ENCODE assay signal across 8 cellular contexts in the genomic region with DNA sequence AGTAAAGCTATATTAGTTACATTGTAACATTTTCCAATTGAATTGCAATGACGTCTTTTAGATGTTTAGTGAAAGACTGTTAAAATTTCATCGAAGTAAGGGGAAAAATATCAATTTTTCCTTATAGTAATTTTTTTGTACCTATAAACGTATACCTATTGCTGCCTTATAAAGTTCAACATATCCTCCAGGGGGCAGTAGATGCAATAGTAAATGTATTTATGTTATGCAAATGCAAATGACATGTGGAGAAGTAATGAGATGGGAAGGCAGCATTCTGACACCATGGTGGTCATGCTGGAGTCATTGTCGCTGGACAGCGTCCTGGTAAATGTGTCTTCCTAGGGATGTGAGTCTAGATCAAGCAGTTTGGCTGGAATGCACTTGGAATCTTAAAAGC. TPM values are rescaled to one million over a fixed set of nuclear protein-coding genes. Genes with fewer than 3 reads are reported as not detected.
A peak's percentile ranks its signal among the peaks of the same experiment; 100 is the strongest.
DNase-seq lines count a peak whose midpoint lies in the region; ATAC-seq and TF ChIP-seq lines count a peak whose summit lies in the region.

No MANE protein-coding gene starts in this region.

- H3K9ac ChIP-seq in OCI-LY3 (ENCODE audit: low read length) = no peak overlapping the region

- H3K9me3 Mint-ChIP-seq in endothelial cell (ENCODE audit: unreplicated experiment) = no peaks in the 10 kb centered on the region

- H4K20me1 ChIP-seq in OCI-LY3 (ENCODE audit: insufficient read depth, low read length) = no peaks in the 10 kb centered on the region

- no peak overlapping the region for H2AFZ ChIP-seq in OCI-LY3 (ENCODE audit: low read depth, low read length)

- H3K4me3 ChIP-seq in left ventricle myocardium inferior (no peak overlapping the region), OCI-LY3 (ENCODE audit: low read length) (no peak overlapping the region), coronary artery (no peak overlapping the region)

- H3K27me3 ChIP-seq in left ventricle myocardium inferior (ENCODE audit: low read depth) = peaks cover 4% of the 10 kb centered on the region
- 0 out of 2 replicates have a peak, but pooled peaks cover 3% of the 10 kb centered on the region for H3K27me3 ChIP-seq in OCI-LY3 (ENCODE audit: low read depth, low read length)

- H3K27ac ChIP-seq in left ventricle myocardium inferior (replicated peaks) (no peak overlapping the region), OCI-LY3 (ENCODE audit: low read length) (no peak overlapping the region), coronary artery (no peak overlapping the region)

- H3K4me2 ChIP-seq in OCI-LY3 (ENCODE audit: low read length) = no peak overlapping the region

- no peak for ATAC-seq in Right ventricle myocardium inferior
- ATAC-seq in HG03521 (IDR thresholded peaks at IDR 0.05; ENCODE audit: unreplicated experiment) = peak; percentile 59

- H3K4me1 ChIP-seq in left ventricle myocardium inferior (no peaks in the 10 kb centered on the region), OCI-LY3 (ENCODE audit: low read length) (no peaks in the 10 kb centered on the region)

- H3K79me2 ChIP-seq in OCI-LY3 (ENCODE audit: low read length) = no peaks in the 10 kb centered on the region

- no peaks in the 10 kb centered on the region for H3K4me1 Mint-ChIP-seq in endothelial cell (ENCODE audit: unreplicated experiment)

- no peak overlapping the region for H3K4me3 Mint-ChIP-seq in endothelial cell (ENCODE audit: unreplicated experiment)

- TF ChIP-seq CTCF in left ventricle myocardium inferior (IDR thresholded peaks at IDR 0.05; ENCODE audit: borderline replicate concordance) (peak; percentile 56), OCI-LY3 (IDR thresholded peaks at IDR 0.05; ENCODE audit: low read depth, low read length) (peak; percentile 65), endothelial cell (IDR thresholded peaks at IDR 0.05; ENCODE audit: unreplicated experiment) (peak; percentile 56), coronary artery (IDR thresholded peaks at IDR 0.05) (no peak)

- no peak overlapping the region for H3K27ac Mint-ChIP-seq in endothelial cell (ENCODE audit: unreplicated experiment)

- H3K9me3 ChIP-seq in left ventricle myocardium inferior (replicated peaks) = peaks cover 3% of the 10 kb centered on the region
- H3K9me3 ChIP-seq in OCI-LY3 (ENCODE audit: insufficient read depth, low read length) = no peaks in the 10 kb centered on the region

- H3K27me3 Mint-ChIP-seq in endothelial cell (ENCODE audit: unreplicated experiment) = no peaks in the 10 kb centered on the region

- H3K36me3 ChIP-seq in left ventricle myocardium inferior = no peaks in the 10 kb centered on the region
- H3K36me3 ChIP-seq in OCI-LY3 (replicated peaks; ENCODE audit: low read depth, low read length) = no peaks in the 10 kb centered on the region

- H3K36me3 Mint-ChIP-seq in endothelial cell (ENCODE audit: low read depth, unreplicated experiment) = no peaks in the 10 kb centered on the region

- DNase-seq in left ventricle myocardium inferior = no peak
- DNase-seq in Right ventricle myocardium inferior (ENCODE audit: missing footprints) = no peak
- peak; percentile 8 for DNase-seq in endothelial cell (ENCODE audit: low spot score)
- peak; percentile 3 for DNase-seq in non-pigmented ciliary epithelial cell (ENCODE audit: low read depth)
- no peak for DNase-seq in effector CD8-positive, alpha-beta T cell (lab: John Stamatoyannopoulos, UW)
- no peak for DNase-seq in coronary artery (ENCODE audit: low spot score)

- intact Hi-C loops in left ventricle myocardium inferior (cut with micrococcal nuclease) (no loop called here), Right ventricle myocardium inferior (cut with DNase I) (no loop called here)

RNA-seq across cellular contexts. Expression of gene MSTN, which starts 38.7 kb away (rescaled TPM):
- total RNA-seq in left ventricle myocardium inferior (not detected), Right ventricle myocardium inferior (not detected), endothelial cell (ENCODE audit: unreplicated experiment) (0.13 TPM)

Comparison
In these comparisons a context has a peak if more than half of its experiments do, and no peak if none do; other contexts are left out.
1. DNase-seq: peak in endothelial cell (single experiment) and non-pigmented ciliary epithelial cell (single experiment); none in left ventricle myocardium inferior (single experiment), Right ventricle myocardium inferior (single experiment), effector CD8-positive, alpha-beta T cell (single experiment) and coronary artery (single experiment).